In genomic region chr1:26190373-26190987, GRCh38 we compare ENCODE assay signal across 10 cellular contexts. TPM values are rescaled to one million over a fixed set of nuclear protein-coding genes. Genes with fewer than 3 reads are reported as not detected.
DNase-seq lines count a peak whose midpoint lies in the region; ATAC-seq and TF ChIP-seq lines count a peak whose summit lies in the region.
"Had no signal": no experiment of that assay in that cellular context is flagged by ENCODE, and none has a peak within 500 bp of the region (broad histone marks: within the 10 kb centered on the region; RNA-seq: fewer than 3 reads in every experiment).

Gene CATSPER4 (plus strand): TSS chr1:26190602. CDS start chr1:26190628, 26 bp downstream.

- DNase-seq in 8988T, result peak; percentile 81
- DNase-seq in GM10248 (ENCODE audit: extremely low spot score), result peak; percentile 29
- peak; percentile 87 for DNase-seq in iPS DF 4.7 (ENCODE audit: extremely low read depth, low spot score)
- no peak for DNase-seq in omental fat pad (ENCODE audit: low spot score)
- no peak for DNase-seq in activated effector memory CD4-positive, alpha-beta T cell treated with Interleukin-2 at 50 U/mL for 16 hours
- no peak for DNase-seq in OCI-M2 (lab: John Stamatoyannopoulos, UW; ENCODE audit: unreplicated experiment)
- DNase-seq: NCI-H2081 treated with DMSO at 0.1 percent for 48 hours had no signal

- H2AFZ ChIP-seq in SU-DHL-6 (ENCODE audit: low read depth, low read length, severe bottlenecking), result no peak within 1 kb of the TSS

- no peaks in the 10 kb centered on the region for H3F3A ChIP-seq in SU-DHL-6 (ENCODE audit: insufficient read depth)

- H3K9me2 ChIP-seq in SU-DHL-6 (replicated peaks; ENCODE audit: insufficient read depth, low read length), result no peaks in the 10 kb centered on the region

- H4K20me1 ChIP-seq in SU-DHL-6 (ENCODE audit: low read depth, low read length), result no peaks in the 10 kb centered on the region

- H3K27ac ChIP-seq in SU-DHL-6 (ENCODE audit: low read depth, low read length), result no peak within 1 kb of the TSS
- H3K27ac ChIP-seq: vagina had no signal

- ATAC-seq in activated CD4-positive, CD25-positive, alpha-beta regulatory T cell treated with anti-CD3 and anti-CD28 coated beads, Interleukin-2, amount 50 U/mL, for 24 hours, result no peak
- no peak for ATAC-seq in omental fat pad (ENCODE audit: low FRiP score)

- H3K9ac ChIP-seq in SU-DHL-6 (ENCODE audit: low read length), result no peak within 1 kb of the TSS

- H3K36me3 ChIP-seq in SU-DHL-6 (ENCODE audit: low read length), result no peaks in the 10 kb centered on the region
- H3K36me3 ChIP-seq: vagina had no signal

- H3K27me3 ChIP-seq in SU-DHL-6 (ENCODE audit: low read length), result no peaks in the 10 kb centered on the region
- H3K27me3 ChIP-seq: vagina had no signal

- no peaks in the 10 kb centered on the region for H3K9me3 ChIP-seq in SU-DHL-6 (ENCODE audit: insufficient read depth, low read length)
- H3K9me3 ChIP-seq: vagina had no signal

- CTCF ChIA-PET in GM10248 (lab: Yijun Ruan, JAX), result interaction anchor here (1.0 to 2.7 kb wide), 5 partner anchors 10 to 44 kb away, joined by 3 to 8 read pairs (median 6); partner anchors contain the start of gene CEP85

- POLR2A ChIA-PET in GM10248 (lab: Yijun Ruan, JAX), result no interaction called here

- H3K4me3 ChIP-seq in SU-DHL-6 (ENCODE audit: insufficient read depth, low read length, poor library complexity, severe bottlenecking), result no peak within 1 kb of the TSS
- H3K4me3 ChIP-seq: vagina had no signal

- H3K4me2 ChIP-seq in SU-DHL-6 (ENCODE audit: low read depth, low read length, poor library complexity, severe bottlenecking), result no peak within 1 kb of the TSS

- TF ChIP-seq CTCF in GM10248 (IDR thresholded peaks at IDR 0.05; ENCODE audit: control extremely low read depth, extremely low read depth, low read depth, missing control alignments) (peak; percentile 18), SU-DHL-6 (IDR thresholded peaks at IDR 0.05; ENCODE audit: insufficient read depth, low read length, poor library complexity, severe bottlenecking) (peak; percentile 25), omental fat pad (IDR thresholded peaks at IDR 0.05) (no peak)

- H3K79me2 ChIP-seq in SU-DHL-6 (ENCODE audit: insufficient read depth, low read length), result no peaks in the 10 kb centered on the region

RNA-seq across cellular contexts. Expression of gene CATSPER4, which starts in this region (rescaled TPM):
- not detected for total RNA-seq in omental fat pad
- total RNA-seq: vagina had no signal

Comparison
In these comparisons a context has a peak if more than half of its experiments do, and no peak if none do; other contexts are left out.
1. DNase-seq: peak in 8988T (single experiment), GM10248 (single experiment) and iPS DF 4.7 (single experiment); none in omental fat pad (single experiment), activated effector memory CD4-positive, alpha-beta T cell treated with Interleukin-2 at 50 U/mL for 16 hours (single experiment) and OCI-M2 (single experiment).
2. CTCF ChIP-seq: peak in GM10248 (single experiment) and SU-DHL-6 (single experiment); none in omental fat pad (0 of 3).